ENCODE assay signal across 14 cellular contexts in the genomic region with DNA sequence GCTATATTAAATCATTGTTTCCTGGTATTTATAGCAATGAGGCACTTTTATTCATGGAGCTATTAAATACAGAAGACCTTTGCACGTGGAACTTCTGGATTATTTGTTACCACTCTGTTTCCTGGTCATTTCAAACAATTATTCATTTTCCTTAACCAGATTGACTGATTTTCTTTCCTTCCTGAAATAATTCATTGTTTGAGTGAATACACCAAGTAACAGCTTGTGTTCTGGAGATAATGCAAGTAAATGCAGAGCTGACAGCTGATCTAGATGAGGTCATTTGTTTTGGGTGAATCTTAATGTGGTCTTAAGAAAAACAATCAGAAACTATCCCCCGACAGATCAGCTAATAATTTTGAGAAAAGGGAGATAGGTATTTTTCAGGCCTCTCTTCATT.
DNase-seq lines count a peak whose midpoint lies in the region; ATAC-seq and TF ChIP-seq lines count a peak whose summit lies in the region.
"Had no signal": no experiment of that assay in that cellular context is flagged by ENCODE, and none has a peak within 500 bp of the region (broad histone marks: within the 10 kb centered on the region; RNA-seq: fewer than 3 reads in every experiment).

No MANE protein-coding gene starts in this region.

- no peak for TF ChIP-seq CTCF in glutamatergic neuron (IDR thresholded peaks at IDR 0.05; ENCODE audit: partially characterized antibody, unreplicated experiment)

- no peaks in the 10 kb centered on the region for H3K9me3 Mint-ChIP-seq in glutamatergic neuron (ENCODE audit: unreplicated experiment)

- ATAC-seq in HG03439 (IDR thresholded peaks at IDR 0.05; ENCODE audit: unreplicated experiment) (no peak), HG03432 (IDR thresholded peaks at IDR 0.05; ENCODE audit: unreplicated experiment) (no peak), HG02798 (IDR thresholded peaks at IDR 0.05; ENCODE audit: poor library complexity, unreplicated experiment) (no peak)

- peaks cover 5% of the 10 kb centered on the region for H3K4me1 Mint-ChIP-seq in glutamatergic neuron (ENCODE audit: low read depth, unreplicated experiment)

- H3K36me3 Mint-ChIP-seq in glutamatergic neuron (ENCODE audit: unreplicated experiment), result no peaks in the 10 kb centered on the region

- H3K4me3 Mint-ChIP-seq in glutamatergic neuron (ENCODE audit: unreplicated experiment), result no peak overlapping the region

- H3K27me3 Mint-ChIP-seq in glutamatergic neuron (ENCODE audit: unreplicated experiment), result no peaks in the 10 kb centered on the region

- DNase-seq in DMS 273 (lab: John Stamatoyannopoulos, UW; ENCODE audit: unreplicated experiment) (peak; percentile 0), DMS 273 treated with DMSO at 0.1 percent for 48 hours (lab: John Stamatoyannopoulos, UW) (no peak), dermis blood vessel endothelial cell (peak; percentile 63), glutamatergic neuron (no peak)
- DNase-seq: AML-193, DMS153, DMS79 treated with DMSO at 0.1 percent for 48 hours, EL, HCEC 1CT, IMR-90, KBM-7 had no signal

- H3K27ac Mint-ChIP-seq in glutamatergic neuron (ENCODE audit: unreplicated experiment), result peak overlapping the region; percentile 80

Comparison
In these comparisons a context has a peak if more than half of its experiments do, and no peak if none do; other contexts are left out.
1. DNase-seq: peak in DMS 273 (single experiment) and dermis blood vessel endothelial cell (single experiment); none in DMS 273 treated with DMSO at 0.1 percent for 48 hours (single experiment) and glutamatergic neuron (single experiment).